In the genomic region with DNA sequence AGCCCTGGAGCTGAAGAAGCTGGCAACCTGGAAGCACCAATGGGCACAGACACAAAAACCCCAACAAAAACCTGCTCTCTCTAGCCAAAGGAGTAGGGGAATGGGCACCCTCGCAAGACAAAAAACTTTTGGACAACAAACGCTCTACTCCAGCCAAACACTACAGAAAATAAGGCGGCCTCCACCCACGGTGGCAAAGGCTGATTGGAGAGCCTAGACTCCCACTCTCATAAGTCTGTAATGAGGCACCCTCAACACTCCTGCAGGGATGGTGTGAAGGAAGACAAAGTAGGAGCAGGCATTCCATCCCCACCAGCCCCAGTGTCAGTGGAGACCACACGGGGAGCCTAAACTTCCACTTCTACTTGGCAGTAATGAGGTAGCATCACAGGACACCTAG, we compare ENCODE assay signal across 18 cellular contexts.
"Had no signal": no experiment of that assay in that cellular context is flagged by ENCODE, and none has a peak within 500 bp of the region (broad histone marks: within the 10 kb centered on the region; RNA-seq: fewer than 3 reads in every experiment).

No MANE protein-coding gene starts in this region.

- H3K36me3 ChIP-seq: sigmoid colon, thyroid gland had no signal

- H3K27me3 ChIP-seq: esophagus squamous epithelium, sigmoid colon, thyroid gland had no signal

- H3K4me1 ChIP-seq: thyroid gland had no signal

- H3K27ac ChIP-seq: coronary artery, esophagus squamous epithelium, sigmoid colon, thyroid gland had no signal

- H3K9me3 ChIP-seq: esophagus squamous epithelium, sigmoid colon, thyroid gland had no signal

- H3K4me3 ChIP-seq: coronary artery, esophagus squamous epithelium, sigmoid colon, thyroid gland had no signal

- ATAC-seq: activated CD8-positive, alpha-beta T cell treated with anti-CD3 and anti-CD28 coated beads, Interleukin-2, amount 10 ng/mL, durations not matched to agents 7 days and 5 days; activated naive CD4-positive, alpha-beta T cell treated with anti-CD3 and anti-CD28 coated beads, Interleukin-2, amount 50 U/mL, for 72 hours; activated T-cell treated with anti-CD3 and anti-CD28 coated beads, Interleukin-2, amount 50 U/mL, for 72 hours; left ventricle myocardium superior; natural killer cell; stimulated activated memory B cell treated with anti-CD40 and anti-IgM and Interleukin-4, amounts not matched to agents 10 μg/mL and 1 μg/mL and 100 μg/mL, for 72 hours; WTC11 had no signal

- DNase-seq: activated CD4-positive, alpha-beta T cell treated with anti-CD3 and anti-CD28 coated beads for 48 hours; activated CD8-positive, alpha-beta memory T cell treated with anti-CD3 and anti-CD28 coated beads, Interleukin-2, amount 50 U/mL, for 4 hours; activated CD8-positive, alpha-beta T cell treated with anti-CD3 and anti-CD28 coated beads, Interleukin-2, amount 10 ng/mL, durations not matched to agents 7 days and 5 days; activated gamma-delta T cell; activated T-cell treated with anti-CD3 and anti-CD28 coated beads, Interleukin-2, amount 50 U/mL, for 72 hours; caudate nucleus; esophagus squamous epithelium; hypothalamus; left ventricle myocardium superior; natural killer cell; sigmoid colon; stimulated activated CD4-positive, alpha-beta T cell treated with anti-CD3 and anti-CD28 coated beads, Interleukin-2, amount 100 ng/mL, for 48 hours; T-helper 2 cell; thyroid gland had no signal
